ENCODE assay signal across 22 cellular contexts in the genomic region with DNA sequence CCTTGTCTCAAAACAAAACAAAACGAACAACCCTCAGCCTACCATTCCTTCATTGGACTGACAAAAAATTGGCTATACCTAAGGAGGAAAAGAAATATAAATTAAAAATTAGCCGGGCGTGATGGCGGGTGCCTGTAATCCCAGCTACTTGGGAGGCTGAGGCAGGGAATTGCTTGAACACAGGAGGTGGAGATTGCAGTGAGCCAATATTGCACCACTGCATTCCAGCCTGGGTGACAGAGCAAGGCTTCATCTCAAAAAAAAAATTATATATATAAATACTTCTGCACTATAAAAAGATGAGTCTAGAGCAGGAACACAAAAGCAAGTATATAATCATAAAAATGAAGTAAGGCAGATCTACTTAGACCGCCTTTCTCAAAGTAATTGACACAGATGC.
A peak's percentile ranks its signal among the peaks of the same experiment; 100 is the strongest.
DNase-seq lines count a peak whose midpoint lies in the region; TF ChIP-seq lines count a peak whose summit lies in the region.
"Had no signal": no experiment of that assay in that cellular context is flagged by ENCODE, and none has a peak within 500 bp of the region (broad histone marks: within the 10 kb centered on the region; RNA-seq: fewer than 3 reads in every experiment).

No MANE protein-coding gene starts in this region.

- H3K36me3 Mint-ChIP-seq in MCF 10A (ENCODE audit: insufficient read depth, unreplicated experiment): no peaks in the 10 kb centered on the region
- no peaks in the 10 kb centered on the region for H3K36me3 Mint-ChIP-seq in endodermal cell (ENCODE audit: low read depth)
- H3K36me3 Mint-ChIP-seq in Calu3 (ENCODE audit: insufficient read depth, unreplicated experiment): no peaks in the 10 kb centered on the region

- H3K27me3 Mint-ChIP-seq in MCF 10A (ENCODE audit: insufficient read depth, unreplicated experiment): no peaks in the 10 kb centered on the region
- no peaks in the 10 kb centered on the region for H3K27me3 Mint-ChIP-seq in endodermal cell (ENCODE audit: insufficient read depth)
- no peaks in the 10 kb centered on the region for H3K27me3 Mint-ChIP-seq in Calu3 (ENCODE audit: unreplicated experiment)

- H3K9me3 ChIP-seq in mammary epithelial cell (replicated peaks; ENCODE audit: insufficient read depth, low read length): no peaks in the 10 kb centered on the region
- no peaks in the 10 kb centered on the region for H3K9me3 ChIP-seq in subcutaneous abdominal adipose tissue (ENCODE audit: control insufficient read depth in 5 of 5, low read length in 5 of 5)
- H3K9me3 ChIP-seq in endodermal cell (ENCODE audit: control insufficient read depth, low read length): no peaks in the 10 kb centered on the region
- H3K9me3 ChIP-seq: SJSA1 had no signal

- H3K4me3 ChIP-seq in mammary epithelial cell (replicated peaks in 1 of 3; ENCODE audit: insufficient read depth in 1 of 3, low read depth in 2 of 3, low read length in 3 of 3) (no peak overlapping the region), subcutaneous abdominal adipose tissue (ENCODE audit: low read depth in 1 of 5, low read length in 5 of 5) (no peak overlapping the region), endodermal cell (ENCODE audit: low read length) (no peak overlapping the region)
- H3K4me3 ChIP-seq: SJSA1 had no signal

- POLR2A ChIA-PET in MCF 10A (lab: Yijun Ruan, JAX): interaction anchor here (1.0 to 12.5 kb wide), 3 partner anchors 20 to 41 kb away, joined by 4 to 191 read pairs (median 5); no protein-coding TSS in a partner anchor

- H3K4me2 ChIP-seq in mammary epithelial cell (ENCODE audit: insufficient read depth, low read depth, low read length): no peak overlapping the region

- DNase-seq in MCF 10A (ENCODE audit: unreplicated experiment): peak; percentile 15
- DNase-seq in mammary epithelial cell: no peak
- peak; percentile 57 for DNase-seq in amniotic epithelial cell (ENCODE audit: low read depth)
- peak; percentile 16 for DNase-seq in fibroblast of peridontal ligament (ENCODE audit: extremely low read depth)
- no peak for DNase-seq in endodermal cell
- no peak for DNase-seq in hypothalamus (lab: John Stamatoyannopoulos, UW)
- DNase-seq in Calu3: no peak
- DNase-seq: 8988T; ACHN; KG1; MM.1S; NCI-H1048; NCI-H1694; NCI-H2081 treated with DMSO at 0.1 percent for 48 hours; NCI-H2171; NCI-H526; NCI-H82; NK-92 treated with Interleukin-12 subunit alpha and Interleukin-12 subunit beta, amount 100 ng/mL, for 24 hours; PC-3; Right ventricle myocardium superior had no signal

- H2AFZ ChIP-seq in mammary epithelial cell (ENCODE audit: low read depth, low read length): no peak overlapping the region

- no TSS peak for BruUV-seq in MCF 10A (replicated peaks; lab: Mats Ljungman, UMichigan)
- BruUV-seq in mammary epithelial cell (replicated peaks; lab: Mats Ljungman, UMichigan): no TSS peak
- no TSS peak for BruUV-seq in Calu3 (replicated peaks; lab: Mats Ljungman, UMichigan)

- WGBS in mammary epithelial cell (ENCODE audit: low coverage, missing lambda C conversion rate): 97% methylated on average over 5 of the region's 5 CpGs
- 78 to 91% methylated on average over 4 to 5 of the region's 5 CpGs for WGBS in endodermal cell (ENCODE audit: insufficient coverage in 1 of 2, insufficient read length in 1 of 2), 2 experiments

- no peaks in the 10 kb centered on the region for H4K20me1 ChIP-seq in mammary epithelial cell (ENCODE audit: insufficient read depth, low read length)

- H3K9ac ChIP-seq in mammary epithelial cell (ENCODE audit: insufficient read depth, low read length): no peak overlapping the region
- no peak overlapping the region for H3K9ac ChIP-seq in subcutaneous abdominal adipose tissue (ENCODE audit: low read length in 5 of 5)
- no peak overlapping the region for H3K9ac ChIP-seq in endodermal cell (ENCODE audit: extremely low read depth, low read length, poor library complexity, severe bottlenecking)

- CTCF ChIA-PET in MCF 10A (lab: Yijun Ruan, JAX): interaction anchor here (0.8 to 2.5 kb wide), 4 partner anchors 18 to 163 kb away, joined by 3 to 8 read pairs (median 4); no protein-coding TSS in a partner anchor
- CTCF ChIA-PET in mammary epithelial cell (lab: Charles Lee; ENCODE audit: low non-redundant PET): no interaction called here
- CTCF ChIA-PET in Calu3 (lab: Charles Lee): no interaction called here

- H3K36me3 ChIP-seq in mammary epithelial cell (ENCODE audit: insufficient read depth, low read length) (no peaks in the 10 kb centered on the region), subcutaneous abdominal adipose tissue (ENCODE audit: control insufficient read depth in 5 of 5, insufficient read depth in 5 of 5, low read length in 5 of 5) (no peaks in the 10 kb centered on the region), endodermal cell (ENCODE audit: control insufficient read depth, insufficient read depth, low read length) (no peaks in the 10 kb centered on the region)
- H3K36me3 ChIP-seq: SJSA1 had no signal

- in situ Hi-C loops in mammary epithelial cell (cut with MboI; ENCODE audit: low sequenced_read_pairs in 2 of 2): no loop called here

- no peaks in the 10 kb centered on the region for H3K27me3 ChIP-seq in mammary epithelial cell (ENCODE audit: insufficient read depth, low read length)
- H3K27me3 ChIP-seq in subcutaneous abdominal adipose tissue (ENCODE audit: control insufficient read depth in 5 of 5, insufficient read depth in 4 of 5, low read length in 5 of 5): no peaks in the 10 kb centered on the region
- H3K27me3 ChIP-seq in endodermal cell (ENCODE audit: control insufficient read depth, insufficient read depth, low read length, poor library complexity, severe bottlenecking): no peaks in the 10 kb centered on the region

- TF ChIP-seq CTCF in MCF 10A (IDR thresholded peaks at IDR 0.05; ENCODE audit: unreplicated experiment): no peak
- no peak for TF ChIP-seq CTCF in mammary epithelial cell (conservative IDR thresholded peaks at IDR 0.05 in 1 of 2, IDR thresholded peaks at IDR 0.05 in 1 of 2; ENCODE audit: extremely low read depth in 1 of 2, insufficient read depth in 1 of 2, low read depth in 1 of 2, low read length in 2 of 2)
- TF ChIP-seq CTCF in endodermal cell (conservative IDR thresholded peaks at IDR 0.05): no peak
- no peak for TF ChIP-seq CTCF in Calu3 (IDR thresholded peaks at IDR 0.05; ENCODE audit: unreplicated experiment)

- peaks cover 20% of the 10 kb centered on the region for H3K4me1 ChIP-seq in mammary epithelial cell (ENCODE audit: insufficient read depth, low read length)
- H3K4me1 ChIP-seq in subcutaneous abdominal adipose tissue (ENCODE audit: control insufficient read depth in 5 of 5, insufficient read depth in 5 of 5, low read length in 5 of 5): peaks cover 2 to 29% (median 20%) of the 10 kb centered on the region in 5 donors
- no peaks in the 10 kb centered on the region for H3K4me1 ChIP-seq in endodermal cell (ENCODE audit: control insufficient read depth, insufficient read depth, low read length)

- intact Hi-C loops in MCF 10A (cut with micrococcal nuclease) (no loop called here), mammary epithelial cell (cut with micrococcal nuclease) (loop anchor here (2.0 kb wide), 1 partner anchor 26 kb away; no protein-coding TSS in a partner anchor), Calu3 (cut with micrococcal nuclease; ENCODE audit: unreplicated experiment) (no loop called here)

- H3K79me2 ChIP-seq in mammary epithelial cell (ENCODE audit: insufficient read depth, low read length): peaks cover 35% of the 10 kb centered on the region

- no peaks in the 10 kb centered on the region for H3K9me3 Mint-ChIP-seq in MCF 10A (ENCODE audit: unreplicated experiment)
- H3K9me3 Mint-ChIP-seq in endodermal cell: no peaks in the 10 kb centered on the region
- H3K9me3 Mint-ChIP-seq in Calu3 (ENCODE audit: low read depth, unreplicated experiment): no peaks in the 10 kb centered on the region

- no peak overlapping the region for H3K4me3 Mint-ChIP-seq in MCF 10A (ENCODE audit: unreplicated experiment)
- no peak overlapping the region for H3K4me3 Mint-ChIP-seq in endodermal cell
- H3K4me3 Mint-ChIP-seq in Calu3 (ENCODE audit: low read depth, unreplicated experiment): no peak overlapping the region

- dilution Hi-C loops in mammary epithelial cell (cut with HindIII; ENCODE audit: low sequenced_read_pairs): no loop called here

- H3K27ac Mint-ChIP-seq in MCF 10A (ENCODE audit: low read depth, unreplicated experiment): no peak overlapping the region
- no peak overlapping the region for H3K27ac Mint-ChIP-seq in endodermal cell
- no peak overlapping the region for H3K27ac Mint-ChIP-seq in Calu3 (ENCODE audit: unreplicated experiment)

- H3K4me1 Mint-ChIP-seq in MCF 10A (ENCODE audit: insufficient read depth, unreplicated experiment) (no peaks in the 10 kb centered on the region), endodermal cell (no peaks in the 10 kb centered on the region), Calu3 (ENCODE audit: low read depth, unreplicated experiment) (no peaks in the 10 kb centered on the region)

- H3K27ac ChIP-seq in mammary epithelial cell (ENCODE audit: insufficient read depth, low read depth, low read length): no peak overlapping the region
- H3K27ac ChIP-seq in subcutaneous abdominal adipose tissue (ENCODE audit: low read depth, low read length): peak overlapping the region; percentile 67
- no peak overlapping the region for H3K27ac ChIP-seq in endodermal cell (ENCODE audit: low read depth, low read length)
- H3K27ac ChIP-seq: SJSA1 had no signal

Comparison
In these comparisons a context has a peak if more than half of its experiments do, and no peak if none do; other contexts are left out.
1. DNase-seq: peak in MCF 10A (single experiment), amniotic epithelial cell (single experiment) and fibroblast of peridontal ligament (single experiment); none in mammary epithelial cell (single experiment), endodermal cell (single experiment), hypothalamus (0 of 51) and Calu3 (single experiment).